Comparison of ENCODE assay signal across 14 cellular contexts in genomic region chr6:34057191-34057590, GRCh38.
DNase-seq lines count a peak whose midpoint lies in the region; ATAC-seq and TF ChIP-seq lines count a peak whose summit lies in the region.
"Had no signal": no experiment of that assay in that cellular context is flagged by ENCODE, and none has a peak within 500 bp of the region (broad histone marks: within the 10 kb centered on the region; RNA-seq: fewer than 3 reads in every experiment).

No MANE protein-coding gene starts in this region.

- H3K4me1 ChIP-seq in BLaER1 treated with 17β-estradiol and CSF1 and Interleukin-3, amounts not matched to agents 10 nM and 100 nM = peaks cover 11 to 69% (median 57%) of the 10 kb centered on the region in 10 experiments
- H3K4me1 ChIP-seq in IMR-90 (ENCODE audit: control insufficient read depth, insufficient read depth, low read length) (no peaks in the 10 kb centered on the region), neuronal stem cell (ENCODE audit: control insufficient read depth in 2 of 2, insufficient read depth in 1 of 2, low read depth in 1 of 2, low read length in 2 of 2) (peaks cover 0 to 15% of the 10 kb centered on the region in 2 donors), Peyer's patch (no peaks in the 10 kb centered on the region)
- H3K4me1 ChIP-seq: A549 had no signal

- peak overlapping the region; percentile 81 for H3K27ac Mint-ChIP-seq in glutamatergic neuron (ENCODE audit: unreplicated experiment)
- H3K27ac Mint-ChIP-seq: CD4-positive, alpha-beta T cell had no signal

- peak overlapping the region in 3 of 11 experiments; percentile 19 to 54 (median 32); a peak in 3 of 22 replicates for H3K9ac ChIP-seq in BLaER1 treated with 17β-estradiol and CSF1 and Interleukin-3, amounts not matched to agents 10 nM and 100 nM
- H3K9ac ChIP-seq in IMR-90 (ENCODE audit: low read depth, low read length) = no peak overlapping the region
- H3K9ac ChIP-seq in neuronal stem cell (ENCODE audit: low read depth, low read length, poor library complexity) = no peak overlapping the region

- H3K79me1 ChIP-seq in IMR-90 (ENCODE audit: low read depth in 1 of 2, low read length in 2 of 2) (no peaks in the 10 kb centered on the region), neuronal stem cell (ENCODE audit: low read depth, low read length) (no peaks in the 10 kb centered on the region)

- H2AK9ac ChIP-seq in IMR-90 (replicated peaks; ENCODE audit: low read depth, low read length, poor library complexity) = no peak overlapping the region

- H3K9me3 Mint-ChIP-seq in glutamatergic neuron (ENCODE audit: unreplicated experiment) = peaks cover 10% of the 10 kb centered on the region
- H3K9me3 Mint-ChIP-seq: CD4-positive, alpha-beta T cell had no signal

- BruUV-seq in IMR-90 (replicated peaks; lab: Mats Ljungman, UMichigan) = no TSS peak

- no peaks in the 10 kb centered on the region for H3K9me1 ChIP-seq in IMR-90 (ENCODE audit: insufficient read depth, low read length)

- H3K14ac ChIP-seq in IMR-90 (replicated peaks; ENCODE audit: low read depth, low read length) (no peak overlapping the region), neuronal stem cell (ENCODE audit: low read length) (peak overlapping the region; percentile 91)

- H2AK5ac ChIP-seq in IMR-90 (ENCODE audit: low read depth, low read length) (no peak overlapping the region), neuronal stem cell (ENCODE audit: low read depth, low read length) (peak overlapping the region; percentile 98)

- no peak overlapping the region for H2BK20ac ChIP-seq in IMR-90 (ENCODE audit: low read depth, low read length)

- H3K18ac ChIP-seq in IMR-90 (ENCODE audit: low read depth, low read length) = no peak overlapping the region
- peak overlapping the region; percentile 93 for H3K18ac ChIP-seq in neuronal stem cell (ENCODE audit: low read length)

- H3K4me3 ChIP-seq in BLaER1 treated with 17β-estradiol and CSF1 and Interleukin-3, amounts not matched to agents 10 nM and 100 nM = no peak overlapping the region
- H3K4me3 ChIP-seq in IMR-90 (ENCODE audit: insufficient read depth, low read depth, low read length) (no peak overlapping the region), neuronal stem cell (ENCODE audit: low read length in 2 of 2) (no peak overlapping the region), Peyer's patch (no peak overlapping the region)
- H3K4me3 ChIP-seq: A549 had no signal

- TF ChIP-seq POLR2A in IMR-90 (IDR thresholded peaks at IDR 0.05; ENCODE audit: low read depth, low read length) (no peak), Peyer's patch (IDR thresholded peaks at IDR 0.05) (no peak)

- no peaks in the 10 kb centered on the region for H3K9me3 ChIP-seq in BLaER1 treated with 17β-estradiol and CSF1 and Interleukin-3, amounts not matched to agents 10 nM and 100 nM (replicated peaks in 1 of 11)
- H3K9me3 ChIP-seq in IMR-90 (ENCODE audit: control insufficient read depth, insufficient read depth, low read length) (no peaks in the 10 kb centered on the region), neuronal stem cell (replicated peaks in 1 of 2; ENCODE audit: control insufficient read depth in 2 of 2, insufficient read depth in 1 of 2, low read depth in 1 of 2, low read length in 2 of 2) (no peaks in the 10 kb centered on the region), Peyer's patch (no peaks in the 10 kb centered on the region)
- H3K9me3 ChIP-seq: A549 had no signal

- peaks cover 52% of the 10 kb centered on the region for H3K4me1 Mint-ChIP-seq in glutamatergic neuron (ENCODE audit: low read depth, unreplicated experiment)

- H3K36me3 Mint-ChIP-seq in glutamatergic neuron (ENCODE audit: unreplicated experiment) = no peaks in the 10 kb centered on the region

- no peak overlapping the region for H2BK12ac ChIP-seq in neuronal stem cell (ENCODE audit: low read length)

- H3K23ac ChIP-seq in IMR-90 (ENCODE audit: low read depth, low read length) (no peak overlapping the region), neuronal stem cell (ENCODE audit: low read depth, low read length, poor library complexity) (peak overlapping the region; percentile 59)

- dilution Hi-C loops in IMR-90 (cut with HindIII; ENCODE audit: low sequenced_read_pairs, unreplicated experiment) = no loop called here

- no peak overlapping the region for H2BK15ac ChIP-seq in IMR-90 (ENCODE audit: low read depth, low read length)
- peak overlapping the region; percentile 82 for H2BK15ac ChIP-seq in neuronal stem cell (ENCODE audit: low read length)

- no peak overlapping the region for H3K4me3 Mint-ChIP-seq in glutamatergic neuron (ENCODE audit: unreplicated experiment)
- H3K4me3 Mint-ChIP-seq: CD4-positive, alpha-beta T cell had no signal

- ATAC-seq in IMR-90 (ENCODE audit: low read depth) = no peak
- ATAC-seq in GM19455 (IDR thresholded peaks at IDR 0.05; ENCODE audit: unreplicated experiment) = no peak
- no peak for ATAC-seq in HG02588 (IDR thresholded peaks at IDR 0.05; ENCODE audit: unreplicated experiment)
- ATAC-seq: A549 had no signal

- H3K36me3 ChIP-seq in BLaER1 treated with 17β-estradiol and CSF1 and Interleukin-3, amounts not matched to agents 10 nM and 100 nM = no peaks in the 10 kb centered on the region
- H3K36me3 ChIP-seq in IMR-90 (ENCODE audit: control insufficient read depth, insufficient read depth, low read length) = no peaks in the 10 kb centered on the region
- no peaks in the 10 kb centered on the region for H3K36me3 ChIP-seq in neuronal stem cell (replicated peaks in 1 of 2; ENCODE audit: control insufficient read depth in 2 of 2, insufficient read depth in 2 of 2, low read length in 2 of 2)
- no peaks in the 10 kb centered on the region for H3K36me3 ChIP-seq in Peyer's patch

- H4K5ac ChIP-seq in IMR-90 (ENCODE audit: low read depth, low read length) = no peak overlapping the region

- DNase-seq in IMR-90 (no peak), glutamatergic neuron (no peak), neuronal stem cell (ENCODE audit: low spot score) (no peak), Peyer's patch (no peak), GM19240 (ENCODE audit: insufficient read length, low spot score) (no peak)
- DNase-seq: Calu3; CD4-positive, alpha-beta T cell; DMS 273 treated with DMSO at 0.1 percent for 48 hours; KG1 had no signal

- TF ChIP-seq RAD21 in IMR-90 (IDR thresholded peaks at IDR 0.05; ENCODE audit: low read length) = no peak

- H2BK5ac ChIP-seq in IMR-90 (ENCODE audit: low read depth, low read length, poor library complexity, severe bottlenecking) (no peak overlapping the region), neuronal stem cell (ENCODE audit: low read length) (no peak overlapping the region)

- 74% methylated on average over 9 of the region's 16 CpGs; no CpG with 5 or more reads in 1 of the 2 experiments for WGBS in IMR-90 (ENCODE audit: extremely low coverage in 2 of 2, insufficient read length in 1 of 2), 2 experiments
- no CpG with 5 or more reads among the region's 16 CpGs for WGBS in neuronal stem cell (ENCODE audit: extremely low coverage in 2 of 2, insufficient read length in 2 of 2, insufficient replicate concordance in 1 of 2), 2 donors

- no peak overlapping the region for H2BK120ac ChIP-seq in IMR-90 (ENCODE audit: low read depth, low read length)
- H2BK120ac ChIP-seq in neuronal stem cell (ENCODE audit: low read depth, low read length) = no peak overlapping the region

- H3K4ac ChIP-seq in IMR-90 (ENCODE audit: low read depth, low read length) (no peak overlapping the region), neuronal stem cell (ENCODE audit: low read length) (peak overlapping the region; percentile 90)

- H4K91ac ChIP-seq in IMR-90 (ENCODE audit: insufficient read depth, low read depth, low read length) = no peak overlapping the region
- H4K91ac ChIP-seq in neuronal stem cell (ENCODE audit: low read depth, low read length, poor library complexity) = no peak overlapping the region

- no peak overlapping the region for H3K27ac ChIP-seq in BLaER1 treated with 17β-estradiol and CSF1 and Interleukin-3, amounts not matched to agents 10 nM and 100 nM
- H3K27ac ChIP-seq in IMR-90 (ENCODE audit: insufficient read depth, low read length) (no peak overlapping the region), neuronal stem cell (replicated peaks; ENCODE audit: low read length) (no peak overlapping the region), Peyer's patch (no peak overlapping the region)
- H3K27ac ChIP-seq: A549, HL-60 had no signal

- H2AFZ ChIP-seq in IMR-90 (replicated peaks; ENCODE audit: low read length, poor library complexity) (peak overlapping the region; percentile 24), neuronal stem cell (ENCODE audit: low read length) (no peak overlapping the region)

- no peak overlapping the region for H4K8ac ChIP-seq in IMR-90 (ENCODE audit: low read depth in 2 of 2, low read length in 2 of 2)
- H4K8ac ChIP-seq in neuronal stem cell (ENCODE audit: low read depth, low read length) = no peak overlapping the region

- no peaks in the 10 kb centered on the region for H3K27me3 ChIP-seq in BLaER1 treated with 17β-estradiol and CSF1 and Interleukin-3, amounts not matched to agents 10 nM and 100 nM
- H3K27me3 ChIP-seq in IMR-90 (ENCODE audit: control insufficient read depth, insufficient read depth, low read length) (peaks cover 37% of the 10 kb centered on the region), neuronal stem cell (ENCODE audit: control insufficient read depth in 3 of 3, insufficient read depth in 3 of 3, low read depth in 1 of 3, low read length in 3 of 3) (peaks cover 0 to 28% (median 0%) of the 10 kb centered on the region in 3 experiments), Peyer's patch (no peaks in the 10 kb centered on the region)

- H3K4me2 ChIP-seq in BLaER1 treated with 17β-estradiol and CSF1 and Interleukin-3, amounts not matched to agents 10 nM and 100 nM = peak overlapping the region in 8 of 11 experiments; percentile 53 to 77 (median 72); a peak in 16 of 22 replicates
- no peak overlapping the region for H3K4me2 ChIP-seq in IMR-90 (ENCODE audit: low read depth, low read length)
- H3K4me2 ChIP-seq in neuronal stem cell (ENCODE audit: insufficient read depth, low read length, poor library complexity, severe bottlenecking) = no peak overlapping the region
- H3K4me2 ChIP-seq: A549 had no signal

- H3K27me3 Mint-ChIP-seq in glutamatergic neuron (ENCODE audit: unreplicated experiment) = peaks cover 14% of the 10 kb centered on the region

- CTCF ChIA-PET in IMR-90 (lab: Yijun Ruan, JAX) = no interaction called here

- H4K20me1 ChIP-seq in BLaER1 treated with 17β-estradiol and CSF1 and Interleukin-3, amounts not matched to agents 10 nM and 100 nM = peaks cover 0 to 19% (median 0%) of the 10 kb centered on the region in 11 experiments; a peak in 5 of 22 replicates
- no peaks in the 10 kb centered on the region for H4K20me1 ChIP-seq in IMR-90 (ENCODE audit: insufficient read depth, low read length)

- in situ Hi-C loops in IMR-90 (cut with MboI; ENCODE audit: low sequenced_read_pairs) = no loop called here

- no peak overlapping the region for H3K56ac ChIP-seq in IMR-90 (ENCODE audit: extremely low read depth, insufficient read depth, low read length)

- POLR2A ChIA-PET in IMR-90 (lab: Charles Lee; ENCODE audit: unreplicated experiment) = no interaction called here

- TF ChIP-seq CTCF in IMR-90 (conservative IDR thresholded peaks at IDR 0.05; ENCODE audit: low read depth, low read length) (no peak), glutamatergic neuron (IDR thresholded peaks at IDR 0.05; ENCODE audit: partially characterized antibody, unreplicated experiment) (no peak), Peyer's patch (IDR thresholded peaks at IDR 0.05) (no peak)

- intact Hi-C loops in IMR-90 (cut with micrococcal nuclease) = no loop called here

TF ChIP-seq in IMR-90, 13 proteins besides CTCF, POLR2A, EP300 and RAD21 (continues in another document):
- TF ChIP-seq CHD1 (IDR thresholded peaks at IDR 0.05; ENCODE audit: low read depth, low read length) = no peak

Comparison
In these comparisons a context has a peak if more than half of its experiments do, and no peak if none do; other contexts are left out.
1. H3K4me2 ChIP-seq: peak in BLaER1 treated with 17β-estradiol and CSF1 and Interleukin-3, amounts not matched to agents 10 nM and 100 nM (8 of 11); none in IMR-90 (single experiment) and neuronal stem cell (single experiment).